1 cellular context compared by ENCODE assay signal in the genomic region with DNA sequence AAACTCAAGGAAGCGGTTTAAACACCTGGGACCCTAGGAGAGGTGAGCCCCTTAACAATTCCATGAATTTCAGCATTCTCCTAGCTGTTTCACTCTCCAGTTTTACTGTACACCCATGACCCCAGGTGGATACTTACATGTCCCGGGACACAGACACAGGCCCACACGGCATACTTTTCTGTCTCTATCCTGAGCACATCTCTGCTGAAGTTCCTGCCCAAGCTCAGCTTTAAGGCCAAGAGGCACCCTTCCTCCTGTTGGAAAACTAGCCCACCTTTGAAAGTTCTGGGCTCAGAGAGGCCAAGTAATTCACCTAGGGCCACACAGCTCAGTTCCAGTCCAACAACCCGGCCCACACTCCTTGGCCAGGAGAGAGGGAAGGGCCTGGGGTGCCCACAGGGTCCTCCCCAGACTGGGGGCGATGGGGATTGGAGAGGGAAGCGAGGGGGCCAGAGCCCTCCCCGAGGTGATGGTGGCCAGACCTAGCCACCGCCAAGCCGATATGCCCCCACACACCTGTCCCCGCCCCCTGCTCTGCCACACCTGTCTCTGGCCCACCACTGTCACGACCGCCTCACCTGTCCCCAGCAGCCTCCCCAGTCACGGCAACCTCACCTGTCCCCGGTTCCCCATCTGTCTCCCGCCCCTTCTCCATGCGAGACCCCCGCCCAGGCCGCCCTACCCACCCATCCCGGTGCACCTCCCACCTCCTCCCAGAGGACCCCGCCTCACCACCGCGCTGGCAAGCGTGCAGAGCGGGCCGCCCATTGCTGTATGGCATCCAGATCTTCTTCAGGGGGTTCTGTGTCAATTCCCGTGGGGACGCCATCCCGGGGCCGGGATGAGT.
TF ChIP-seq lines count a peak whose summit lies in the region.

No MANE protein-coding gene starts in this region.

TF ChIP-seq in H1, 55 proteins besides CTCF, POLR2A, EP300 and RAD21:
- TF ChIP-seq KDM4A (IDR thresholded peaks at IDR 0.05; ENCODE audit: low read depth, low read length, severe bottlenecking) (peak; percentile 48), SAP30 (IDR thresholded peaks at IDR 0.05; ENCODE audit: insufficient read depth, insufficient replicate concordance, low read length) (peak; percentile 72), PHF8 (conservative IDR thresholded peaks at IDR 0.05; ENCODE audit: low read depth, low read length) (peak; percentile 14), SIN3A (conservative IDR thresholded peaks at IDR 0.05 in 1 of 2, IDR thresholded peaks at IDR 0.05 in 1 of 2; ENCODE audit: low read depth in 1 of 2, low read length in 2 of 2) (peak; percentile 42 to 48; a peak in 2 of 4 replicates), KDM1A (IDR thresholded peaks at IDR 0.05; ENCODE audit: borderline replicate concordance, low read length) (peak; percentile 92), SIRT6 (IDR thresholded peaks at IDR 0.05; ENCODE audit: low read length) (no peak), TAF1 (IDR thresholded peaks at IDR 0.05; ENCODE audit: low read depth, low read length) (peak; percentile 61; the same call in 1 of the 2 replicates)
- TF ChIP-seq, protein P1, sequence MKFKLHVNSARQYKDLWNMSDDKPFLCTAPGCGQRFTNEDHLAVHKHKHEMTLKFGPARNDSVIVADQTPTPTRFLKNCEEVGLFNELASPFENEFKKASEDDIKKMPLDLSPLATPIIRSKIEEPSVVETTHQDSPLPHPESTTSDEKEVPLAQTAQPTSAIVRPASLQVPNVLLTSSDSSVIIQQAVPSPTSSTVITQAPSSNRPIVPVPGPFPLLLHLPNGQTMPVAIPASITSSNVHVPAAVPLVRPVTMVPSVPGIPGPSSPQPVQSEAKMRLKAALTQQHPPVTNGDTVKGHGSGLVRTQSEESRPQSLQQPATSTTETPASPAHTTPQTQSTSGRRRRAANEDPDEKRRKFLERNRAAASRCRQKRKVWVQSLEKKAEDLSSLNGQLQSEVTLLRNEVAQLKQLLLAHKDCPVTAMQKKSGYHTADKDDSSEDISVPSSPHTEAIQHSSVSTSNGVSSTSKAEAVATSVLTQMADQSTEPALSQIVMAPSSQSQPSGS (IDR thresholded peaks at IDR 0.05; ENCODE audit: low read length) = no peak
